16 cellular contexts compared by ENCODE assay signal in genomic region chr19:10093295-10094186, GRCh38. TPM values are rescaled to one million over a fixed set of nuclear protein-coding genes. Genes with fewer than 3 reads are reported as not detected.
DNase-seq lines count a peak whose midpoint lies in the region; ATAC-seq, FAIRE-seq and TF ChIP-seq lines count a peak whose summit lies in the region.
"Had no signal": no experiment of that assay in that cellular context is flagged by ENCODE, and none has a peak within 500 bp of the region (broad histone marks: within the 10 kb centered on the region; RNA-seq: fewer than 3 reads in every experiment).

No MANE protein-coding gene starts in this region.

- H3K27ac ChIP-seq in CD4-positive, alpha-beta memory T cell (ENCODE audit: low read depth, low read length), result no peak overlapping the region
- H3K27ac ChIP-seq in HepG2 (ENCODE audit: extremely low read length, insufficient read depth, low read length) (no peak overlapping the region), RWPE1 (no peak overlapping the region)

- ATAC-seq in WTC11 (no peak), HepG2 (no peak), GM21423 (IDR thresholded peaks at IDR 0.05; ENCODE audit: unreplicated experiment) (no peak)
- ATAC-seq: activated T-cell treated with anti-CD3 and anti-CD28 coated beads, Interleukin-2, amount 50 U/mL, for 4 hours; T-cell had no signal

- H3K4me2 ChIP-seq in HepG2 (ENCODE audit: low read depth, low read length), result no peak overlapping the region

- TF ChIP-seq CTCF in WTC11 (IDR thresholded peaks at IDR 0.05), result no peak
- no peak for TF ChIP-seq CTCF in HepG2 (CRISPR knock-in tag; IDR thresholded peaks at IDR 0.05)
- TF ChIP-seq CTCF in RWPE1 (conservative IDR thresholded peaks at IDR 0.05; ENCODE audit: low read depth), result no peak

- CTCF ChIA-PET in CD4-positive, alpha-beta memory T cell (lab: Charles Lee; ENCODE audit: partially characterized antibody), result no interaction called here
- CTCF ChIA-PET in WTC11 (lab: Charles Lee), result no interaction called here
- CTCF ChIA-PET in HepG2 (lab: Yijun Ruan, JAX; ENCODE audit: low intra/inter-chr PET ratio, low total read pairs), result no interaction called here
- CTCF ChIA-PET in RWPE1 (lab: Yijun Ruan, JAX), result interaction anchor here (0.6 kb wide), 2 partner anchors 19 to 179 kb away, joined by 3 to 4 read pairs; no protein-coding TSS in a partner anchor
- CTCF ChIA-PET in activated CD4-positive, alpha-beta T cell treated with anti-CD3 and anti-CD28 coated beads, Interleukin-2, amount 10 ng/mL, durations not matched to agents 7 days and 5 days (lab: Charles Lee), result no interaction called here

- FAIRE-seq in HepG2 (lab: Jason Lieb, UNC), result no peak
- FAIRE-seq: frontal cortex had no signal

- H2AFZ ChIP-seq in HepG2 (ENCODE audit: low read length), result no peak overlapping the region

- H3K27me3 Mint-ChIP-seq in CD4-positive, alpha-beta memory T cell, result no peaks in the 10 kb centered on the region
- H3K27me3 Mint-ChIP-seq in WTC11 (ENCODE audit: low read depth), result peaks cover 48% of the 10 kb centered on the region
- peaks cover 1% of the 10 kb centered on the region for H3K27me3 Mint-ChIP-seq in activated CD4-positive, alpha-beta T cell treated with anti-CD3 and anti-CD28 coated beads, Interleukin-2, amount 10 ng/mL, durations not matched to agents 7 days and 5 days
- H3K27me3 Mint-ChIP-seq: T-cell had no signal

- H3K9ac ChIP-seq in HepG2 (ENCODE audit: insufficient read depth, low read depth, low read length), result no peak overlapping the region

- H3K36me3 ChIP-seq in CD4-positive, alpha-beta memory T cell (ENCODE audit: insufficient read depth, low read length), result peaks cover 23% of the 10 kb centered on the region
- H3K36me3 ChIP-seq in HepG2 (replicated peaks in 1 of 2; ENCODE audit: control insufficient read depth in 1 of 2, insufficient read depth in 2 of 2, low read length in 2 of 2), result peaks cover 2 to 4% of the 10 kb centered on the region in 2 experiments; a peak in 2 of 5 replicates

- peaks cover 17% of the 10 kb centered on the region for H3K4me1 ChIP-seq in CD4-positive, alpha-beta memory T cell (ENCODE audit: insufficient read depth, low read length)
- H3K4me1 ChIP-seq in HepG2 (ENCODE audit: insufficient read depth, low read length), result peaks cover 35% of the 10 kb centered on the region

- no peaks in the 10 kb centered on the region for H3K9me3 Mint-ChIP-seq in CD4-positive, alpha-beta memory T cell
- H3K9me3 Mint-ChIP-seq in WTC11, result no peaks in the 10 kb centered on the region
- H3K9me3 Mint-ChIP-seq in activated CD4-positive, alpha-beta T cell treated with anti-CD3 and anti-CD28 coated beads, Interleukin-2, amount 10 ng/mL, durations not matched to agents 7 days and 5 days, result no peaks in the 10 kb centered on the region
- H3K9me3 Mint-ChIP-seq: activated T-cell treated with anti-CD3 and anti-CD28 coated beads, Interleukin-2, amount 50 U/mL, for 4 hours; T-cell had no signal

- H3K4me1 Mint-ChIP-seq in CD4-positive, alpha-beta memory T cell, result peaks cover 6 to 24% (median 10%) of the 10 kb centered on the region in 4 donors
- H3K4me1 Mint-ChIP-seq in WTC11, result no peaks in the 10 kb centered on the region
- H3K4me1 Mint-ChIP-seq in activated CD4-positive, alpha-beta T cell treated with anti-CD3 and anti-CD28 coated beads, Interleukin-2, amount 10 ng/mL, durations not matched to agents 7 days and 5 days, result peaks cover 34% of the 10 kb centered on the region

- intact Hi-C loops in CD4-positive, alpha-beta memory T cell (cut with micrococcal nuclease), result no loop called here
- intact Hi-C loops in HepG2 (cut with micrococcal nuclease; ENCODE audit: unreplicated experiment), result no loop called here

- no peaks in the 10 kb centered on the region for H3K9me3 ChIP-seq in CD4-positive, alpha-beta memory T cell (ENCODE audit: control insufficient read depth in 1 of 2, low read length in 2 of 2)
- no peaks in the 10 kb centered on the region for H3K9me3 ChIP-seq in HepG2 (ENCODE audit: low read length)
- H3K9me3 ChIP-seq: Peyer's patch had no signal

- no peak overlapping the region for H3K4me3 ChIP-seq in CD4-positive, alpha-beta memory T cell (ENCODE audit: low read length in 2 of 2)
- no peak overlapping the region for H3K4me3 ChIP-seq in HepG2 (replicated peaks in 1 of 3; ENCODE audit: insufficient read depth in 1 of 3, low read depth in 2 of 3, low read length in 3 of 3)
- H3K4me3 ChIP-seq: Peyer's patch had no signal

- no peak for TF ChIP-seq EP300 in HepG2 (IDR thresholded peaks at IDR 0.05; ENCODE audit: low read depth in 2 of 2, low read length in 2 of 2)
- no peak for TF ChIP-seq EP300 in HepG2 (CRISPR knock-in tag; IDR thresholded peaks at IDR 0.05; ENCODE audit: borderline replicate concordance)

- no peaks in the 10 kb centered on the region for H4K20me1 ChIP-seq in HepG2 (ENCODE audit: insufficient read depth, low read length)

- peak overlapping the region in 4 of 7 donors; percentile 28 to 85 (median 67) for H3K27ac Mint-ChIP-seq in CD4-positive, alpha-beta memory T cell
- no peak overlapping the region for H3K27ac Mint-ChIP-seq in WTC11
- no peak overlapping the region for H3K27ac Mint-ChIP-seq in activated CD4-positive, alpha-beta T cell treated with anti-CD3 and anti-CD28 coated beads, Interleukin-2, amount 10 ng/mL, durations not matched to agents 7 days and 5 days
- H3K27ac Mint-ChIP-seq: nephron progenitor cell had no signal

- DNase-seq in CD4-positive, alpha-beta memory T cell, result no peak
- DNase-seq in WTC11 (ENCODE audit: low spot score) (peak; percentile 24), HepG2 (ENCODE audit: low spot score) (no peak), RWPE1 (ENCODE audit: low spot score) (no peak)
- DNase-seq in activated CD4-positive, alpha-beta T cell treated with anti-CD3 and anti-CD28 coated beads, Interleukin-2, amount 10 ng/mL, durations not matched to agents 7 days and 5 days, result no peak
- DNase-seq: activated T-cell treated with anti-CD3 and anti-CD28 coated beads, Interleukin-2, amount 50 U/mL, for 4 hours; caudate nucleus; DMS 273 treated with DMSO at 0.1 percent for 48 hours; NCI-H1930; NCI-H526 treated with DMSO at 0.1 percent for 48 hours; nephron progenitor cell; T-cell had no signal

- no TSS peak for BruUV-seq in HepG2 (replicated peaks; lab: Mats Ljungman, UMichigan)

- no peak for TF ChIP-seq RAD21 in HepG2 (CRISPR knock-in tag; IDR thresholded peaks at IDR 0.05)

- H3K36me3 Mint-ChIP-seq in CD4-positive, alpha-beta memory T cell, result peaks cover 24 to 32% of the 10 kb centered on the region in 2 donors
- peaks cover 14% of the 10 kb centered on the region for H3K36me3 Mint-ChIP-seq in WTC11
- H3K36me3 Mint-ChIP-seq in activated CD4-positive, alpha-beta T cell treated with anti-CD3 and anti-CD28 coated beads, Interleukin-2, amount 10 ng/mL, durations not matched to agents 7 days and 5 days (ENCODE audit: low read depth), result peaks cover 47% of the 10 kb centered on the region

- H3K79me2 ChIP-seq in HepG2 (ENCODE audit: insufficient read depth, low read length), result no peaks in the 10 kb centered on the region

- TF ChIP-seq POLR2A in GM18526 (IDR thresholded peaks at IDR 0.05; ENCODE audit: extremely low read depth, insufficient read length), result peak; percentile 40
- TF ChIP-seq POLR2A in HepG2 (IDR thresholded peaks at IDR 0.05; ENCODE audit: insufficient read depth in 1 of 2, low read depth in 2 of 2, low read length in 2 of 2), result no peak

- in situ Hi-C loops in HepG2 (cut with HindIII; ENCODE audit: extremely low pct_ligation_motif_present, low pct_unique_long_range_greater_than_20kb), result no loop called here

- POLR2A ChIA-PET in CD4-positive, alpha-beta memory T cell (lab: Charles Lee; ENCODE audit: partially characterized antibody), result no interaction called here
- POLR2A ChIA-PET in WTC11 (lab: Charles Lee), result no interaction called here
- POLR2A ChIA-PET in HepG2 (lab: Yijun Ruan, JAX), result no interaction called here
- POLR2A ChIA-PET in RWPE1 (lab: Yijun Ruan, JAX; ENCODE audit: low non-redundant PET), result interaction anchor here (0.7 kb wide), 1 partner anchor 223 kb away, joined by 3 read pairs; no protein-coding TSS in a partner anchor
- POLR2A ChIA-PET in activated CD4-positive, alpha-beta T cell treated with anti-CD3 and anti-CD28 coated beads, Interleukin-2, amount 10 ng/mL, durations not matched to agents 7 days and 5 days (lab: Charles Lee), result no interaction called here

- peak overlapping the region in 1 of 8 donors; percentile 17 for H3K4me3 Mint-ChIP-seq in CD4-positive, alpha-beta memory T cell
- H3K4me3 Mint-ChIP-seq in WTC11, result no peak overlapping the region
- no peak overlapping the region for H3K4me3 Mint-ChIP-seq in activated CD4-positive, alpha-beta T cell treated with anti-CD3 and anti-CD28 coated beads, Interleukin-2, amount 10 ng/mL, durations not matched to agents 7 days and 5 days
- H3K4me3 Mint-ChIP-seq: activated T-cell treated with anti-CD3 and anti-CD28 coated beads, Interleukin-2, amount 50 U/mL, for 4 hours; nephron progenitor cell; T-cell had no signal

- WGBS in HepG2 (ENCODE audit: low lambda C conversion rate), result 90% methylated on average over 13 of the region's 22 CpGs

- no peaks in the 10 kb centered on the region for H3K27me3 ChIP-seq in CD4-positive, alpha-beta memory T cell (ENCODE audit: insufficient read depth, low read length)
- H3K27me3 ChIP-seq in HepG2 (ENCODE audit: control insufficient read depth in 1 of 2, insufficient read depth in 2 of 2, low read length in 2 of 2), result no peaks in the 10 kb centered on the region
- H3K27me3 ChIP-seq: Peyer's patch had no signal

RNA-seq across cellular contexts. Expression of gene SHFL, which starts 7.4 kb away (rescaled TPM):
- 100 to 1,000 TPM; 112 TPM for total RNA-seq in CD4-positive, alpha-beta memory T cell
- polyA plus RNA-seq in CD4-positive, alpha-beta memory T cell, result 10 to 100 TPM; 25.7 to 58.2 TPM
- total RNA-seq in WTC11 (2021) (22.5 to 28.4 TPM (median 23.0 TPM) in 3 replicates), HepG2 (2016; rRNA removed; fragmentation: Illumina TruSeq; extraction: Trizol) (8.9 and 12.3 TPM in 2 replicates)
- 7.9 and 8.8 TPM in 2 replicates for total RNA-seq in HepG2 (2016; cell fraction: cytosol; rRNA removed; fragmentation: Illumina TruSeq; extraction: Trizol; ENCODE audit: low read depth)
- total RNA-seq in HepG2 (2016; cell fraction: insoluble cytoplasmic fraction; rRNA removed; fragmentation: Illumina TruSeq; extraction: Trizol), result 9.0 and 12.8 TPM in 2 replicates
- total RNA-seq in HepG2 (2016; cell fraction: membrane; rRNA removed; fragmentation: Illumina TruSeq; extraction: Trizol), result 14.0 and 14.3 TPM in 2 replicates
- total RNA-seq in HepG2 (2016; cell fraction: nucleus; rRNA removed; fragmentation: Illumina TruSeq; extraction: Trizol), result 8.6 and 11.4 TPM in 2 replicates
- 36.4 and 47.5 TPM in 2 replicates for polyA plus RNA-seq in HepG2 (2011; rRNA removed)
- polyA plus RNA-seq in HepG2 (2011; cell fraction: cytosol; rRNA removed), result 25.4 and 30.5 TPM in 2 replicates
- polyA plus RNA-seq in HepG2 (2011; cell fraction: nucleus; rRNA removed), result 157 and 161 TPM in 2 replicates
- 11.5 and 18.6 TPM in 2 replicates for polyA plus RNA-seq in HepG2 (2012)
- 9.0 and 10.1 TPM in 2 replicates for polyA plus RNA-seq in HepG2 (2016; cell fraction: cytosol; fragmentation: Illumina TruSeq; extraction: Trizol; ENCODE audit: low read depth)
- 12.6 and 14.6 TPM in 2 replicates for polyA plus RNA-seq in HepG2 (2016; cell fraction: insoluble cytoplasmic fraction; fragmentation: Illumina TruSeq; extraction: Trizol; ENCODE audit: low read depth)
- polyA plus RNA-seq in HepG2 (2016; cell fraction: membrane; fragmentation: Illumina TruSeq; extraction: Trizol; ENCODE audit: low read depth), result 13.7 and 14.9 TPM in 2 replicates
- 35.0 and 36.4 TPM in 2 replicates for polyA plus RNA-seq in HepG2 (2016; cell fraction: nucleus; fragmentation: Illumina TruSeq; extraction: Trizol; ENCODE audit: insufficient read depth, low read depth)
- 19.0 and 19.3 TPM in 2 replicates for polyA minus RNA-seq in HepG2 (2011; rRNA and poly(A)+ RNA removed; ENCODE audit: low replicate concordance)
- polyA minus RNA-seq in HepG2 (2011; cell fraction: cytosol; rRNA and poly(A)+ RNA removed), result 13.9 and 15.2 TPM in 2 replicates
- polyA minus RNA-seq in HepG2 (2011; cell fraction: nucleus; rRNA and poly(A)+ RNA removed), result 18.2 and 21.1 TPM in 2 replicates
- 100 to 1,000 TPM; 100 to 108 TPM for total RNA-seq in activated CD4-positive, alpha-beta T cell treated with anti-CD3 and anti-CD28 coated beads, Interleukin-2, amount 10 ng/mL, durations not matched to agents 7 days and 5 days

RNA-seq across cellular contexts. Expression of gene ANGPTL6, which starts 8.9 kb away (rescaled TPM):
- under 1 TPM; 0.52 to 0.83 TPM for total RNA-seq in CD4-positive, alpha-beta memory T cell
- under 1 TPM; 0.19 to 0.29 TPM for polyA plus RNA-seq in CD4-positive, alpha-beta memory T cell
- total RNA-seq in WTC11 (2021), result 0.21 to 0.30 TPM (median 0.28 TPM) in 3 replicates
- total RNA-seq in HepG2 (2016; rRNA removed; fragmentation: Illumina TruSeq; extraction: Trizol), result 0.15 TPM in 1 of 2 replicates, not detected in the other
- total RNA-seq in HepG2 (2016; cell fraction: cytosol; rRNA removed; fragmentation: Illumina TruSeq; extraction: Trizol; ENCODE audit: low read depth), result not detected in 2 replicates
- total RNA-seq in HepG2 (2016; cell fraction: insoluble cytoplasmic fraction; rRNA removed; fragmentation: Illumina TruSeq; extraction: Trizol), result 0.24 TPM in 1 of 2 replicates, not detected in the other
- 0.14 TPM in 1 of 2 replicates, not detected in the other for total RNA-seq in HepG2 (2016; cell fraction: membrane; rRNA removed; fragmentation: Illumina TruSeq; extraction: Trizol)
- total RNA-seq in HepG2 (2016; cell fraction: nucleus; rRNA removed; fragmentation: Illumina TruSeq; extraction: Trizol), result 0.31 TPM in 1 of 2 replicates, not detected in the other
- polyA plus RNA-seq in HepG2 (2011; rRNA removed), result 1.4 and 2.2 TPM in 2 replicates
- 1.8 and 2.1 TPM in 2 replicates for polyA plus RNA-seq in HepG2 (2011; cell fraction: cytosol; rRNA removed)
- polyA plus RNA-seq in HepG2 (2011; cell fraction: nucleus; rRNA removed), result 4.3 and 5.8 TPM in 2 replicates
- polyA plus RNA-seq in HepG2 (2012), result 0.85 and 1.0 TPM in 2 replicates
- 0.18 and 0.20 TPM in 2 replicates for polyA plus RNA-seq in HepG2 (2016; cell fraction: cytosol; fragmentation: Illumina TruSeq; extraction: Trizol; ENCODE audit: low read depth)
- 0.16 TPM in 1 of 2 replicates, not detected in the other for polyA plus RNA-seq in HepG2 (2016; cell fraction: insoluble cytoplasmic fraction; fragmentation: Illumina TruSeq; extraction: Trizol; ENCODE audit: low read depth)
- 0.09 TPM in 1 of 2 replicates, not detected in the other for polyA plus RNA-seq in HepG2 (2016; cell fraction: membrane; fragmentation: Illumina TruSeq; extraction: Trizol; ENCODE audit: low read depth)
- 0.70 TPM in 1 of 2 replicates, not detected in the other for polyA plus RNA-seq in HepG2 (2016; cell fraction: nucleus; fragmentation: Illumina TruSeq; extraction: Trizol; ENCODE audit: insufficient read depth, low read depth)
- polyA minus RNA-seq in HepG2 (2011; rRNA and poly(A)+ RNA removed; ENCODE audit: low replicate concordance), result 0.30 and 0.96 TPM in 2 replicates
- 0.53 and 0.89 TPM in 2 replicates for polyA minus RNA-seq in HepG2 (2011; cell fraction: cytosol; rRNA and poly(A)+ RNA removed)
- 0.25 and 0.52 TPM in 2 replicates for polyA minus RNA-seq in HepG2 (2011; cell fraction: nucleus; rRNA and poly(A)+ RNA removed)
- 1 to 10 TPM in 1 of 2 experiments, under 1 TPM in 1; 0.99 to 1.3 TPM for total RNA-seq in activated CD4-positive, alpha-beta T cell treated with anti-CD3 and anti-CD28 coated beads, Interleukin-2, amount 10 ng/mL, durations not matched to agents 7 days and 5 days
- total RNA-seq: frontal cortex had no signal

RNA-seq across cellular contexts. Expression of gene PPAN, which starts 12.6 kb away (rescaled TPM):
- 100 to 1,000 TPM in 1 of 2 experiments, 10 to 100 TPM in 1; 92.5 to 102 TPM for total RNA-seq in CD4-positive, alpha-beta memory T cell
- 10 to 100 TPM; 14.5 to 51.1 TPM for polyA plus RNA-seq in CD4-positive, alpha-beta memory T cell
- 74.1 to 83.7 TPM (median 80.8 TPM) in 3 replicates for total RNA-seq in WTC11 (2021)
- 23.9 and 36.2 TPM in 2 replicates for total RNA-seq in HepG2 (2016; rRNA removed; fragmentation: Illumina TruSeq; extraction: Trizol)
- total RNA-seq in HepG2 (2016; cell fraction: cytosol; rRNA removed; fragmentation: Illumina TruSeq; extraction: Trizol; ENCODE audit: low read depth), result 17.2 and 20.8 TPM in 2 replicates
- 22.0 and 41.0 TPM in 2 replicates for total RNA-seq in HepG2 (2016; cell fraction: insoluble cytoplasmic fraction; rRNA removed; fragmentation: Illumina TruSeq; extraction: Trizol)
- 19.3 and 20.0 TPM in 2 replicates for total RNA-seq in HepG2 (2016; cell fraction: membrane; rRNA removed; fragmentation: Illumina TruSeq; extraction: Trizol)
- 29.5 and 36.7 TPM in 2 replicates for total RNA-seq in HepG2 (2016; cell fraction: nucleus; rRNA removed; fragmentation: Illumina TruSeq; extraction: Trizol)
- 41.9 and 53.5 TPM in 2 replicates for polyA plus RNA-seq in HepG2 (2011; rRNA removed)
- 25.0 and 35.7 TPM in 2 replicates for polyA plus RNA-seq in HepG2 (2011; cell fraction: cytosol; rRNA removed)
- polyA plus RNA-seq in HepG2 (2011; cell fraction: nucleus; rRNA removed), result 105 and 138 TPM in 2 replicates
- 23.5 and 24.7 TPM in 2 replicates for polyA plus RNA-seq in HepG2 (2012)
- 7.2 and 9.4 TPM in 2 replicates for polyA plus RNA-seq in HepG2 (2016; cell fraction: cytosol; fragmentation: Illumina TruSeq; extraction: Trizol; ENCODE audit: low read depth)
- 27.4 and 29.3 TPM in 2 replicates for polyA plus RNA-seq in HepG2 (2016; cell fraction: insoluble cytoplasmic fraction; fragmentation: Illumina TruSeq; extraction: Trizol; ENCODE audit: low read depth)
- polyA plus RNA-seq in HepG2 (2016; cell fraction: membrane; fragmentation: Illumina TruSeq; extraction: Trizol; ENCODE audit: low read depth), result 9.2 and 10.0 TPM in 2 replicates
- polyA plus RNA-seq in HepG2 (2016; cell fraction: nucleus; fragmentation: Illumina TruSeq; extraction: Trizol; ENCODE audit: insufficient read depth, low read depth), result 78.4 and 87.0 TPM in 2 replicates
- polyA minus RNA-seq in HepG2 (2011; rRNA and poly(A)+ RNA removed; ENCODE audit: low replicate concordance), result 133 and 258 TPM in 2 replicates
- 18.6 and 19.3 TPM in 2 replicates for polyA minus RNA-seq in HepG2 (2011; cell fraction: cytosol; rRNA and poly(A)+ RNA removed)
- 54.0 and 63.7 TPM in 2 replicates for polyA minus RNA-seq in HepG2 (2011; cell fraction: nucleus; rRNA and poly(A)+ RNA removed)
- 10 to 100 TPM; 77.8 to 77.9 TPM for total RNA-seq in activated CD4-positive, alpha-beta T cell treated with anti-CD3 and anti-CD28 coated beads, Interleukin-2, amount 10 ng/mL, durations not matched to agents 7 days and 5 days

RNA-seq across cellular contexts. Expression of gene P2RY11, which starts 18.0 kb away (rescaled TPM):
- total RNA-seq in CD4-positive, alpha-beta memory T cell, result 10 to 100 TPM; 42.6 to 49.7 TPM
- 1 to 10 TPM in 1 of 2 donors, under 1 TPM in 1; 0.24 to 4.7 TPM for polyA plus RNA-seq in CD4-positive, alpha-beta memory T cell
- total RNA-seq in WTC11 (2021) (21.0 to 21.5 TPM (median 21.2 TPM) in 3 replicates), HepG2 (2016; rRNA removed; fragmentation: Illumina TruSeq; extraction: Trizol) (1.5 and 4.0 TPM in 2 replicates)
- total RNA-seq in HepG2 (2016; cell fraction: cytosol; rRNA removed; fragmentation: Illumina TruSeq; extraction: Trizol; ENCODE audit: low read depth), result 0.44 and 0.51 TPM in 2 replicates
- total RNA-seq in HepG2 (2016; cell fraction: insoluble cytoplasmic fraction; rRNA removed; fragmentation: Illumina TruSeq; extraction: Trizol), result 1.2 and 3.7 TPM in 2 replicates
- 1.00 and 1.3 TPM in 2 replicates for total RNA-seq in HepG2 (2016; cell fraction: membrane; rRNA removed; fragmentation: Illumina TruSeq; extraction: Trizol)
- total RNA-seq in HepG2 (2016; cell fraction: nucleus; rRNA removed; fragmentation: Illumina TruSeq; extraction: Trizol), result 3.5 and 5.0 TPM in 2 replicates
- polyA plus RNA-seq in HepG2 (2011; rRNA removed), result 7.8 and 13.2 TPM in 2 replicates
- 3.7 and 6.4 TPM in 2 replicates for polyA plus RNA-seq in HepG2 (2011; cell fraction: cytosol; rRNA removed)
- polyA plus RNA-seq in HepG2 (2011; cell fraction: nucleus; rRNA removed), result 54.8 and 89.7 TPM in 2 replicates
- 9.0 and 12.8 TPM in 2 replicates for polyA plus RNA-seq in HepG2 (2012)
- polyA plus RNA-seq in HepG2 (2016; cell fraction: cytosol; fragmentation: Illumina TruSeq; extraction: Trizol; ENCODE audit: low read depth), result 0.51 and 0.64 TPM in 2 replicates
- polyA plus RNA-seq in HepG2 (2016; cell fraction: insoluble cytoplasmic fraction; fragmentation: Illumina TruSeq; extraction: Trizol; ENCODE audit: low read depth), result 2.7 and 3.1 TPM in 2 replicates
- 0.66 and 0.74 TPM in 2 replicates for polyA plus RNA-seq in HepG2 (2016; cell fraction: membrane; fragmentation: Illumina TruSeq; extraction: Trizol; ENCODE audit: low read depth)
- polyA plus RNA-seq in HepG2 (2016; cell fraction: nucleus; fragmentation: Illumina TruSeq; extraction: Trizol; ENCODE audit: insufficient read depth, low read depth), result 26.8 and 36.2 TPM in 2 replicates
- polyA minus RNA-seq in HepG2 (2011; rRNA and poly(A)+ RNA removed; ENCODE audit: low replicate concordance), result 18.1 and 21.5 TPM in 2 replicates
- polyA minus RNA-seq in HepG2 (2011; cell fraction: cytosol; rRNA and poly(A)+ RNA removed), result 5.4 and 5.5 TPM in 2 replicates
- polyA minus RNA-seq in HepG2 (2011; cell fraction: nucleus; rRNA and poly(A)+ RNA removed), result 8.0 and 12.6 TPM in 2 replicates
- 10 to 100 TPM; 39.1 to 43.1 TPM for total RNA-seq in activated CD4-positive, alpha-beta T cell treated with anti-CD3 and anti-CD28 coated beads, Interleukin-2, amount 10 ng/mL, durations not matched to agents 7 days and 5 days

RNA-seq across cellular contexts. Expression of gene EIF3G, which starts 26.2 kb away (rescaled TPM):
- 100 to 1,000 TPM; 306 to 315 TPM for total RNA-seq in CD4-positive, alpha-beta memory T cell
- polyA plus RNA-seq in CD4-positive, alpha-beta memory T cell, result 100 to 1,000 TPM; 226 to 239 TPM
- 318 to 333 TPM (median 323 TPM) in 3 replicates for total RNA-seq in WTC11 (2021)
- 173 and 206 TPM in 2 replicates for total RNA-seq in HepG2 (2016; rRNA removed; fragmentation: Illumina TruSeq; extraction: Trizol)
- total RNA-seq in HepG2 (2016; cell fraction: cytosol; rRNA removed; fragmentation: Illumina TruSeq; extraction: Trizol; ENCODE audit: low read depth), result 168 and 195 TPM in 2 replicates
- total RNA-seq in HepG2 (2016; cell fraction: insoluble cytoplasmic fraction; rRNA removed; fragmentation: Illumina TruSeq; extraction: Trizol), result 150 and 220 TPM in 2 replicates
- 162 and 175 TPM in 2 replicates for total RNA-seq in HepG2 (2016; cell fraction: membrane; rRNA removed; fragmentation: Illumina TruSeq; extraction: Trizol)
- 111 and 116 TPM in 2 replicates for total RNA-seq in HepG2 (2016; cell fraction: nucleus; rRNA removed; fragmentation: Illumina TruSeq; extraction: Trizol)
- polyA plus RNA-seq in HepG2 (2011; rRNA removed), result 135 and 141 TPM in 2 replicates
- polyA plus RNA-seq in HepG2 (2011; cell fraction: cytosol; rRNA removed), result 116 and 159 TPM in 2 replicates
- polyA plus RNA-seq in HepG2 (2011; cell fraction: nucleus; rRNA removed), result 984 and 1,211 TPM in 2 replicates
- 126 and 143 TPM in 2 replicates for polyA plus RNA-seq in HepG2 (2012)
- 131 and 139 TPM in 2 replicates for polyA plus RNA-seq in HepG2 (2016; cell fraction: cytosol; fragmentation: Illumina TruSeq; extraction: Trizol; ENCODE audit: low read depth)
- polyA plus RNA-seq in HepG2 (2016; cell fraction: insoluble cytoplasmic fraction; fragmentation: Illumina TruSeq; extraction: Trizol; ENCODE audit: low read depth), result 150 and 174 TPM in 2 replicates
- polyA plus RNA-seq in HepG2 (2016; cell fraction: membrane; fragmentation: Illumina TruSeq; extraction: Trizol; ENCODE audit: low read depth), result 143 and 147 TPM in 2 replicates
- 284 and 296 TPM in 2 replicates for polyA plus RNA-seq in HepG2 (2016; cell fraction: nucleus; fragmentation: Illumina TruSeq; extraction: Trizol; ENCODE audit: insufficient read depth, low read depth)
- polyA minus RNA-seq in HepG2 (2011; rRNA and poly(A)+ RNA removed; ENCODE audit: low replicate concordance), result 86.0 and 105 TPM in 2 replicates
- 35.8 and 39.9 TPM in 2 replicates for polyA minus RNA-seq in HepG2 (2011; cell fraction: cytosol; rRNA and poly(A)+ RNA removed)
- 64.5 and 67.1 TPM in 2 replicates for polyA minus RNA-seq in HepG2 (2011; cell fraction: nucleus; rRNA and poly(A)+ RNA removed)
- total RNA-seq in activated CD4-positive, alpha-beta T cell treated with anti-CD3 and anti-CD28 coated beads, Interleukin-2, amount 10 ng/mL, durations not matched to agents 7 days and 5 days, result 100 to 1,000 TPM; 228 to 230 TPM

Comparison
In these comparisons a context has a peak if more than half of its experiments do, and no peak if none do; other contexts are left out.
1. H3K27ac Mint-ChIP-seq: peak in CD4-positive, alpha-beta memory T cell (4 of 7); none in WTC11 (single experiment) and activated CD4-positive, alpha-beta T cell treated with anti-CD3 and anti-CD28 coated beads, Interleukin-2, amount 10 ng/mL, durations not matched to agents 7 days and 5 days (single experiment).